Comparison of ENCODE assay signal across 16 cellular contexts in the genomic region with DNA sequence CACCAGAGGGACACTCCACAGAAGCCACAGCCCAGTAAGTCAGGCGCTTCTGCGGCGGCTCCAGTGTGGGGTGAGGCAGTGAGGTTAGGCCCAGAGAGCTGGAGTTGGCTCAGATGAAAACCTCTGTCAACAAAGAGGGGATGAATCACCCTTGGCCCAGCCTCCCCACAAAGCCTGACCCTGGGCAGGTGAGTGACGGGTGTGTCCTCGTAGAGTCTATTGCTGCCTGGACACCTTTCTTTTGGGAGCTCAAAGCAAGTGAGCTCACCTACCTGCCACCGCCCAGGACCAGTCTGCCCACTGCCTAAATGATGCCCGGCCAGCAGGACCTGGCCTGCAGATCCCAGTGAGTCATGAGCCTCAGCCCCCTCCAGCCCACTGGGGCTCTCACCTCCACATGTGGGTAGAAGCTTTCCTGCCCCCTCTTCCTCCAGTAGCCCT. TPM values are rescaled to one million over a fixed set of nuclear protein-coding genes. Genes with fewer than 3 reads are reported as not detected.
A peak's percentile ranks its signal among the peaks of the same experiment; 100 is the strongest.
DNase-seq lines count a peak whose midpoint lies in the region; ATAC-seq and TF ChIP-seq lines count a peak whose summit lies in the region.
"Had no signal": no experiment of that assay in that cellular context is flagged by ENCODE, and none has a peak within 500 bp of the region (broad histone marks: within the 10 kb centered on the region; RNA-seq: fewer than 3 reads in every experiment).

No MANE protein-coding gene starts in this region.

- peak overlapping the region in 7 of 11 experiments; percentile 10 to 43 (median 24); a peak in 6 of 22 replicates for H3K4me2 ChIP-seq in BLaER1 treated with 17β-estradiol and CSF1 and Interleukin-3, amounts not matched to agents 10 nM and 100 nM
- H3K4me2 ChIP-seq: GM23338 had no signal

- no peak overlapping the region for H3K4me3 ChIP-seq in BLaER1 treated with 17β-estradiol and CSF1 and Interleukin-3, amounts not matched to agents 10 nM and 100 nM
- H3K4me3 ChIP-seq in mucosa of descending colon (no peak overlapping the region), tibial nerve (no peak overlapping the region)
- no peak overlapping the region for H3K4me3 ChIP-seq in effector memory CD4-positive, alpha-beta T cell (ENCODE audit: insufficient read depth, low read depth, low read length, poor library complexity, severe bottlenecking)
- H3K4me3 ChIP-seq: GM23338, SJCRH30 had no signal

- intact Hi-C loops in MCF 10A (cut with micrococcal nuclease) (no loop called here), mucosa of descending colon (cut with DNase I, micrococcal nuclease) (no loop called here)

- 75 to 85% methylated on average over 5 to 7 of the region's 7 CpGs for WGBS in tibial nerve, 2 donors

- H3K9ac ChIP-seq in BLaER1 treated with 17β-estradiol and CSF1 and Interleukin-3, amounts not matched to agents 10 nM and 100 nM: no peak overlapping the region

- H3K27ac Mint-ChIP-seq in MCF 10A (ENCODE audit: low read depth, unreplicated experiment): peak overlapping the region; percentile 54
- H3K27ac Mint-ChIP-seq: activated naive CD4-positive, alpha-beta T cell treated with anti-CD3 and anti-CD28 coated beads, Interleukin-2, amount 50 U/mL, for 24 hours; GM23338 had no signal

- no peak for TF ChIP-seq POLR2A in tibial nerve (IDR thresholded peaks at IDR 0.05)

- H3K27ac ChIP-seq in BLaER1 treated with 17β-estradiol and CSF1 and Interleukin-3, amounts not matched to agents 10 nM and 100 nM: no peak overlapping the region
- no peak overlapping the region for H3K27ac ChIP-seq in effector memory CD4-positive, alpha-beta T cell (ENCODE audit: insufficient read depth, low read length, poor library complexity, severe bottlenecking)
- H3K27ac ChIP-seq in tibial nerve: no peak overlapping the region
- H3K27ac ChIP-seq: SJCRH30 had no signal

- CTCF ChIA-PET in MCF 10A (lab: Yijun Ruan, JAX): interaction anchor here (0.6 to 1.2 kb wide), 6 partner anchors 10 to 403 kb away, joined by 3 to 4 read pairs (median 4); no protein-coding TSS in a partner anchor

- peaks cover 27% of the 10 kb centered on the region for H3K36me3 Mint-ChIP-seq in MCF 10A (ENCODE audit: insufficient read depth, unreplicated experiment)
- H3K36me3 Mint-ChIP-seq: activated naive CD4-positive, alpha-beta T cell treated with anti-CD3 and anti-CD28 coated beads, Interleukin-2, amount 50 U/mL, for 24 hours had no signal

- H3K36me3 ChIP-seq in BLaER1 treated with 17β-estradiol and CSF1 and Interleukin-3, amounts not matched to agents 10 nM and 100 nM: peaks cover 11 to 40% (median 15%) of the 10 kb centered on the region in 11 experiments; a peak in 20 of 22 replicates
- H3K36me3 ChIP-seq in mucosa of descending colon (ENCODE audit: low read depth) (no peaks in the 10 kb centered on the region), tibial nerve (peaks cover 0 to 44% (median 0%) of the 10 kb centered on the region in 3 donors)
- H3K36me3 ChIP-seq in effector memory CD4-positive, alpha-beta T cell (ENCODE audit: control insufficient read depth, insufficient read depth, low read length): peaks cover 4% of the 10 kb centered on the region
- H3K36me3 ChIP-seq: SJCRH30 had no signal

- ATAC-seq in mucosa of descending colon: peak; percentile 92
- no peak for ATAC-seq in HG02759 (IDR thresholded peaks at IDR 0.05; ENCODE audit: unreplicated experiment)
- ATAC-seq: GM23338 had no signal

- no peaks in the 10 kb centered on the region for H3K27me3 ChIP-seq in BLaER1 treated with 17β-estradiol and CSF1 and Interleukin-3, amounts not matched to agents 10 nM and 100 nM
- H3K27me3 ChIP-seq in effector memory CD4-positive, alpha-beta T cell (replicated peaks; ENCODE audit: control insufficient read depth, insufficient read depth, low read length, poor library complexity, severe bottlenecking): peaks cover 5% of the 10 kb centered on the region
- peaks cover 0 to 5% of the 10 kb centered on the region in 2 donors for H3K27me3 ChIP-seq in tibial nerve
- H3K27me3 ChIP-seq: SJCRH30 had no signal

- no peak for TF ChIP-seq CTCF in MCF 10A (IDR thresholded peaks at IDR 0.05; ENCODE audit: unreplicated experiment)
- TF ChIP-seq CTCF in mucosa of descending colon (IDR thresholded peaks at IDR 0.05): no peak
- TF ChIP-seq CTCF in tibial nerve (IDR thresholded peaks at IDR 0.05): no peak

- POLR2A ChIA-PET in MCF 10A (lab: Yijun Ruan, JAX): interaction anchor here (1.0 to 3.2 kb wide), 5 partner anchors 11 to 33 kb away, joined by 4 to 25 read pairs (median 6); partner anchors contain the start of gene PRDM7

- peaks cover 0 to 20% (median 9%) of the 10 kb centered on the region in 10 experiments; a peak in 14 of 20 replicates for H3K4me1 ChIP-seq in BLaER1 treated with 17β-estradiol and CSF1 and Interleukin-3, amounts not matched to agents 10 nM and 100 nM
- H3K4me1 ChIP-seq in mucosa of descending colon (ENCODE audit: low read depth): peaks cover 20% of the 10 kb centered on the region
- H3K4me1 ChIP-seq in effector memory CD4-positive, alpha-beta T cell (ENCODE audit: control insufficient read depth, insufficient read depth, low read length, poor library complexity, severe bottlenecking): peaks cover 9% of the 10 kb centered on the region
- peaks cover 0 to 20% (median 11%) of the 10 kb centered on the region in 4 donors for H3K4me1 ChIP-seq in tibial nerve
- H3K4me1 ChIP-seq: SJCRH30 had no signal

- no peak for TF ChIP-seq EP300 in tibial nerve (IDR thresholded peaks at IDR 0.05)

- H4K20me1 ChIP-seq in BLaER1 treated with 17β-estradiol and CSF1 and Interleukin-3, amounts not matched to agents 10 nM and 100 nM: peaks cover 0 to 23% (median 0%) of the 10 kb centered on the region in 11 experiments; a peak in 4 of 22 replicates

- no peaks in the 10 kb centered on the region for H3K27me3 Mint-ChIP-seq in MCF 10A (ENCODE audit: insufficient read depth, unreplicated experiment)

- no peaks in the 10 kb centered on the region for H3K9me3 Mint-ChIP-seq in MCF 10A (ENCODE audit: unreplicated experiment)
- H3K9me3 Mint-ChIP-seq: activated naive CD4-positive, alpha-beta T cell treated with anti-CD3 and anti-CD28 coated beads, Interleukin-2, amount 50 U/mL, for 24 hours; GM23338 had no signal

- peaks cover 0 to 4% (median 0%) of the 10 kb centered on the region in 11 experiments; a peak in 1 of 22 replicates for H3K9me3 ChIP-seq in BLaER1 treated with 17β-estradiol and CSF1 and Interleukin-3, amounts not matched to agents 10 nM and 100 nM (replicated peaks in 1 of 11)
- H3K9me3 ChIP-seq in mucosa of descending colon (no peaks in the 10 kb centered on the region), tibial nerve (no peaks in the 10 kb centered on the region)
- H3K9me3 ChIP-seq in effector memory CD4-positive, alpha-beta T cell (ENCODE audit: control insufficient read depth, low read length): no peaks in the 10 kb centered on the region
- H3K9me3 ChIP-seq: SJCRH30 had no signal

- BruUV-seq in MCF 10A (replicated peaks; lab: Mats Ljungman, UMichigan): TSS peak; percentile 31

- no peak overlapping the region for H3K4me3 Mint-ChIP-seq in MCF 10A (ENCODE audit: unreplicated experiment)
- H3K4me3 Mint-ChIP-seq: activated naive CD4-positive, alpha-beta T cell treated with anti-CD3 and anti-CD28 coated beads, Interleukin-2, amount 50 U/mL, for 24 hours; GM23338 had no signal

- DNase-seq in HT1080 (ENCODE audit: low read depth) (peak; percentile 61), MCF 10A (ENCODE audit: unreplicated experiment) (peak; percentile 88), mucosa of descending colon (peak; percentile 60 to 66 (median 60)), NCI-H345 (lab: John Stamatoyannopoulos, UW) (no peak), tibial nerve (ENCODE audit: low spot score in 2 of 2) (no peak)
- no peak for DNase-seq in effector memory CD4-positive, alpha-beta T cell
- DNase-seq: NCI-H524 treated with DMSO at 0.1 percent for 48 hours, SJCRH30 had no signal

- H3K4me1 Mint-ChIP-seq in MCF 10A (ENCODE audit: insufficient read depth, unreplicated experiment): peaks cover 11% of the 10 kb centered on the region

RNA-seq across cellular contexts. Expression of gene DBNDD1, which starts 24.9 kb away (rescaled TPM):
- total RNA-seq in HT1080 (2014; rRNA removed; shearing (Covaris generic)): 4.1 and 8.2 TPM in 2 replicates
- polyA plus RNA-seq in HT1080 (2015; cell fraction: cytosol; rRNA removed): 9.4 and 9.9 TPM in 2 replicates
- polyA plus RNA-seq in HT1080 (2015; cell fraction: nucleus; rRNA removed): 2.8 and 3.8 TPM in 2 replicates
- total RNA-seq in MCF 10A (2022) (3.5 TPM in 2 replicates), mucosa of descending colon (1 to 10 TPM; 1.7 to 3.0 (median 2.0) TPM), tibial nerve (1 to 10 TPM in 3 of 4 donors, under 1 TPM in 1; 0.42 to 2.6 (median 1.3) TPM)

RNA-seq across cellular contexts. Expression of gene PRDM7, which starts 33.0 kb away (rescaled TPM):
- not detected in 2 replicates for total RNA-seq in HT1080 (2014; rRNA removed; shearing (Covaris generic))
- polyA plus RNA-seq in HT1080 (2015; cell fraction: cytosol; rRNA removed): not detected in 2 replicates
- polyA plus RNA-seq in HT1080 (2015; cell fraction: nucleus; rRNA removed): not detected in 2 replicates
- total RNA-seq in MCF 10A (2022) (not detected in 2 replicates), mucosa of descending colon (not detected), tibial nerve (not detected)
- total RNA-seq: activated CD8-positive, alpha-beta memory T cell treated with anti-CD3 and anti-CD28 coated beads for 36 hours; fibroblast of lung; GM23338; mononuclear cell; SJCRH30; urinary bladder had no signal
- polyA plus RNA-seq: fibroblast of lung, urinary bladder had no signal

Comparison
In these comparisons a context has a peak if more than half of its experiments do, and no peak if none do; other contexts are left out.
1. DNase-seq: peak in HT1080 (single experiment), MCF 10A (single experiment) and mucosa of descending colon (3 of 3); none in NCI-H345 (single experiment), effector memory CD4-positive, alpha-beta T cell (0 of 3) and tibial nerve (0 of 2).